In genomic region chrX:81120270-81120935, GRCh38 we compare ENCODE assay signal across 8 cellular contexts.
DNase-seq lines count a peak whose midpoint lies in the region; ATAC-seq and TF ChIP-seq lines count a peak whose summit lies in the region.

No MANE protein-coding gene starts in this region.

- intact Hi-C loops in esophagus squamous epithelium (cut with DNase I) (no loop called here), posterior vena cava (cut with DNase I) (no loop called here)

- WGBS in esophagus squamous epithelium, 2 donors, result 1 to 29% methylated on average over 13 to 17 of the region's 17 CpGs

- TF ChIP-seq CTCF in Peyer's patch (IDR thresholded peaks at IDR 0.05) (no peak), esophagus squamous epithelium (IDR thresholded peaks at IDR 0.05) (no peak), osteocyte (IDR thresholded peaks at IDR 0.05) (no peak)

- H3K36me3 ChIP-seq in Peyer's patch, result no peaks in the 10 kb centered on the region
- no peaks in the 10 kb centered on the region for H3K36me3 ChIP-seq in esophagus squamous epithelium

- no peaks in the 10 kb centered on the region for H3K27me3 ChIP-seq in Peyer's patch
- H3K27me3 ChIP-seq in esophagus squamous epithelium, result no peaks in the 10 kb centered on the region

- H3K27ac Mint-ChIP-seq in stimulated activated naive CD8-positive, alpha-beta T cell treated with anti-CD3 and anti-CD28 coated beads, Interleukin-15, Interleukin-2, amounts not matched to agents 100 ng/mL and 50 ng/mL, for 24 hours, result peak overlapping the region; percentile 77
- peak overlapping the region; percentile 84 for H3K27ac Mint-ChIP-seq in osteocyte (ENCODE audit: unreplicated experiment)

- no peak for DNase-seq in stimulated activated naive CD8-positive, alpha-beta T cell treated with anti-CD3 and anti-CD28 coated beads, Interleukin-15, Interleukin-2, amounts not matched to agents 100 U/mL and 50 U/mL, for 24 hours
- peak in 1 of 3 donors; percentile 21 for DNase-seq in Peyer's patch
- DNase-seq in esophagus squamous epithelium (lab: John Stamatoyannopoulos, UW), result no peak
- no peak for DNase-seq in osteocyte (ENCODE audit: extremely low spot score, unreplicated experiment)
- DNase-seq in posterior vena cava (ENCODE audit: low spot score), result no peak
- DNase-seq in cerebellum (ENCODE audit: low spot score), result no peak

- H3K4me3 Mint-ChIP-seq in stimulated activated naive CD8-positive, alpha-beta T cell treated with anti-CD3 and anti-CD28 coated beads, Interleukin-15, Interleukin-2, amounts not matched to agents 100 ng/mL and 50 ng/mL, for 24 hours, result peak overlapping the region; percentile 89
- peak overlapping the region; percentile 89 for H3K4me3 Mint-ChIP-seq in osteocyte (ENCODE audit: unreplicated experiment)

- peaks cover 11% of the 10 kb centered on the region for H3K4me1 Mint-ChIP-seq in stimulated activated naive CD8-positive, alpha-beta T cell treated with anti-CD3 and anti-CD28 coated beads, Interleukin-15, Interleukin-2, amounts not matched to agents 100 ng/mL and 50 ng/mL, for 24 hours (ENCODE audit: low read depth)
- peaks cover 8% of the 10 kb centered on the region for H3K4me1 Mint-ChIP-seq in osteocyte (ENCODE audit: unreplicated experiment)

- no peaks in the 10 kb centered on the region for H3K36me3 Mint-ChIP-seq in stimulated activated naive CD8-positive, alpha-beta T cell treated with anti-CD3 and anti-CD28 coated beads, Interleukin-15, Interleukin-2, amounts not matched to agents 100 ng/mL and 50 ng/mL, for 24 hours (ENCODE audit: low read depth)
- H3K36me3 Mint-ChIP-seq in osteocyte (ENCODE audit: unreplicated experiment), result no peaks in the 10 kb centered on the region

- H3K4me1 ChIP-seq in Peyer's patch (no peaks in the 10 kb centered on the region), esophagus squamous epithelium (peaks cover 0 to 13% (median 0%) of the 10 kb centered on the region in 3 donors)

- H3K9me3 ChIP-seq in Peyer's patch (no peaks in the 10 kb centered on the region), esophagus squamous epithelium (no peaks in the 10 kb centered on the region)

- H3K27ac ChIP-seq in Peyer's patch, result peak overlapping the region in 2 of 4 donors; percentile 49 to 52
- peak overlapping the region in 2 of 4 donors; percentile 74 to 82 for H3K27ac ChIP-seq in esophagus squamous epithelium

- H3K9me3 Mint-ChIP-seq in stimulated activated naive CD8-positive, alpha-beta T cell treated with anti-CD3 and anti-CD28 coated beads, Interleukin-15, Interleukin-2, amounts not matched to agents 100 ng/mL and 50 ng/mL, for 24 hours, result no peaks in the 10 kb centered on the region
- no peaks in the 10 kb centered on the region for H3K9me3 Mint-ChIP-seq in osteocyte (ENCODE audit: unreplicated experiment)

- no peak for TF ChIP-seq POLR2A in Peyer's patch (IDR thresholded peaks at IDR 0.05)
- no peak for TF ChIP-seq POLR2A in esophagus squamous epithelium (IDR thresholded peaks at IDR 0.05)

- H3K27me3 Mint-ChIP-seq in stimulated activated naive CD8-positive, alpha-beta T cell treated with anti-CD3 and anti-CD28 coated beads, Interleukin-15, Interleukin-2, amounts not matched to agents 100 ng/mL and 50 ng/mL, for 24 hours, result no peaks in the 10 kb centered on the region
- H3K27me3 Mint-ChIP-seq in osteocyte (ENCODE audit: unreplicated experiment), result peaks cover 12% of the 10 kb centered on the region

- H3K4me3 ChIP-seq in Peyer's patch (peak overlapping the region; percentile 41 to 62 (median 46)), esophagus squamous epithelium (peak overlapping the region; percentile 41 to 66 (median 56))

- no peak for ATAC-seq in stimulated activated naive CD8-positive, alpha-beta T cell treated with anti-CD3 and anti-CD28 coated beads, Interleukin-15, Interleukin-2, amounts not matched to agents 100 U/mL and 50 U/mL, for 24 hours
- ATAC-seq in HG02938 (IDR thresholded peaks at IDR 0.05; ENCODE audit: unreplicated experiment), result peak; percentile 26
